1 cellular context compared by ENCODE assay signal in genomic region chrX:40867352-40867751, GRCh38.
A peak's percentile ranks its signal among the peaks of the same experiment; 100 is the strongest.
TF ChIP-seq lines count a peak whose summit lies in the region.

No MANE protein-coding gene starts in this region.

TF ChIP-seq in HepG2, 621 proteins besides CTCF, POLR2A, EP300 and RAD21 (continued from another document and continues in another):
- TF ChIP-seq, protein P1, sequence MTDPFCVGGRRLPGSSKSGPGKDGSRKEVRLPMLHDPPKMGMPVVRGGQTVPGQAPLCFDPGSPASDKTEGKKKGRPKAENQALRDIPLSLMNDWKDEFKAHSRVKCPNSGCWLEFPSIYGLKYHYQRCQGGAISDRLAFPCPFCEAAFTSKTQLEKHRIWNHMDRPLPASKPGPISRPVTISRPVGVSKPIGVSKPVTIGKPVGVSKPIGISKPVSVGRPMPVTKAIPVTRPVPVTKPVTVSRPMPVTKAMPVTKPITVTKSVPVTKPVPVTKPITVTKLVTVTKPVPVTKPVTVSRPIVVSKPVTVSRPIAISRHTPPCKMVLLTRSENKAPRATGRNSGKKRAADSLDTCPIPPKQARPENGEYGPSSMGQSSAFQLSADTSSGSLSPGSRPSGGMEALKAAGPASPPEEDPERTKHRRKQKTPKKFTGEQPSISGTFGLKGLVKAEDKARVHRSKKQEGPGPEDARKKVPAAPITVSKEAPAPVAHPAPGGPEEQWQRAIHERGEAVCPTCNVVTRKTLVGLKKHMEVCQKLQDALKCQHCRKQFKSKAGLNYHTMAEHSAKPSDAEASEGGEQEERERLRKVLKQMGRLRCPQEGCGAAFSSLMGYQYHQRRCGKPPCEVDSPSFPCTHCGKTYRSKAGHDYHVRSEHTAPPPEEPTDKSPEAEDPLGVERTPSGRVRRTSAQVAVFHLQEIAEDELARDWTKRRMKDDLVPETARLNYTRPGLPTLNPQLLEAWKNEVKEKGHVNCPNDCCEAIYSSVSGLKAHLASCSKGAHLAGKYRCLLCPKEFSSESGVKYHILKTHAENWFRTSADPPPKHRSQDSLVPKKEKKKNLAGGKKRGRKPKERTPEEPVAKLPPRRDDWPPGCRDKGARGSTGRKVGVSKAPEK (CRISPR knock-in tag; IDR thresholded peaks at IDR 0.05; ENCODE audit: borderline replicate concordance): no peak
- TF ChIP-seq ESRRA (CRISPR knock-in tag; IDR thresholded peaks at IDR 0.05; ENCODE audit: low read depth) (peak; percentile 80), TGIF2 (CRISPR knock-in tag; IDR thresholded peaks at IDR 0.05) (no peak), FOSL1 (CRISPR knock-in tag; IDR thresholded peaks at IDR 0.05; ENCODE audit: borderline replicate concordance) (peak; percentile 55; the same call in 1 of the 2 replicates), ZNF143 (CRISPR knock-in tag; IDR thresholded peaks at IDR 0.05) (no peak), ZNF256 (CRISPR knock-in tag; conservative IDR thresholded peaks at IDR 0.05) (no peak), ERF (CRISPR knock-in tag; IDR thresholded peaks at IDR 0.05) (no peak), DZIP1 (CRISPR knock-in tag; IDR thresholded peaks at IDR 0.05) (no peak), DMAP1 (CRISPR knock-in tag; IDR thresholded peaks at IDR 0.05) (no peak), ZBTB38 (CRISPR knock-in tag; IDR thresholded peaks at IDR 0.05) (no peak), ZBTB3 (CRISPR knock-in tag; IDR thresholded peaks at IDR 0.05; ENCODE audit: borderline replicate concordance, low read depth) (no peak), FOSL2 (CRISPR knock-in tag; IDR thresholded peaks at IDR 0.05) (peak; percentile 93), RARA (CRISPR knock-in tag; IDR thresholded peaks at IDR 0.05) (peak; percentile 43), FOXP4 (CRISPR knock-in tag; IDR thresholded peaks at IDR 0.05) (no peak), PHF20 (CRISPR knock-in tag; IDR thresholded peaks at IDR 0.05) (no peak), MTA3 (CRISPR knock-in tag; IDR thresholded peaks at IDR 0.05) (no peak), DNMT3B (CRISPR knock-in tag; conservative IDR thresholded peaks at IDR 0.05) (no peak), TMF1 (CRISPR knock-in tag; IDR thresholded peaks at IDR 0.05; ENCODE audit: low read depth) (no peak), JUND (CRISPR knock-in tag; IDR thresholded peaks at IDR 0.05) (peak; percentile 53; the same call in 1 of the 2 replicates), KDM2A (CRISPR knock-in tag; IDR thresholded peaks at IDR 0.05; ENCODE audit: borderline replicate concordance, low read depth) (no peak), CCAR2 (optimal IDR thresholded peaks at IDR 0.05; ENCODE audit: low read depth, low read length) (no peak), ARID5B (CRISPR knock-in tag; IDR thresholded peaks at IDR 0.05) (peak; percentile 44; the same call in 1 of the 2 replicates), ZNF451 (CRISPR knock-in tag; IDR thresholded peaks at IDR 0.05) (no peak), ZKSCAN1 (IDR thresholded peaks at IDR 0.05; ENCODE audit: low read length) (no peak), HNF4G (IDR thresholded peaks at IDR 0.05; ENCODE audit: borderline replicate concordance, low read depth, low read length) (no peak), HNF4G (CRISPR knock-in tag; IDR thresholded peaks at IDR 0.05; ENCODE audit: borderline replicate concordance, low read depth) (no peak)
- TF ChIP-seq, protein P2, sequence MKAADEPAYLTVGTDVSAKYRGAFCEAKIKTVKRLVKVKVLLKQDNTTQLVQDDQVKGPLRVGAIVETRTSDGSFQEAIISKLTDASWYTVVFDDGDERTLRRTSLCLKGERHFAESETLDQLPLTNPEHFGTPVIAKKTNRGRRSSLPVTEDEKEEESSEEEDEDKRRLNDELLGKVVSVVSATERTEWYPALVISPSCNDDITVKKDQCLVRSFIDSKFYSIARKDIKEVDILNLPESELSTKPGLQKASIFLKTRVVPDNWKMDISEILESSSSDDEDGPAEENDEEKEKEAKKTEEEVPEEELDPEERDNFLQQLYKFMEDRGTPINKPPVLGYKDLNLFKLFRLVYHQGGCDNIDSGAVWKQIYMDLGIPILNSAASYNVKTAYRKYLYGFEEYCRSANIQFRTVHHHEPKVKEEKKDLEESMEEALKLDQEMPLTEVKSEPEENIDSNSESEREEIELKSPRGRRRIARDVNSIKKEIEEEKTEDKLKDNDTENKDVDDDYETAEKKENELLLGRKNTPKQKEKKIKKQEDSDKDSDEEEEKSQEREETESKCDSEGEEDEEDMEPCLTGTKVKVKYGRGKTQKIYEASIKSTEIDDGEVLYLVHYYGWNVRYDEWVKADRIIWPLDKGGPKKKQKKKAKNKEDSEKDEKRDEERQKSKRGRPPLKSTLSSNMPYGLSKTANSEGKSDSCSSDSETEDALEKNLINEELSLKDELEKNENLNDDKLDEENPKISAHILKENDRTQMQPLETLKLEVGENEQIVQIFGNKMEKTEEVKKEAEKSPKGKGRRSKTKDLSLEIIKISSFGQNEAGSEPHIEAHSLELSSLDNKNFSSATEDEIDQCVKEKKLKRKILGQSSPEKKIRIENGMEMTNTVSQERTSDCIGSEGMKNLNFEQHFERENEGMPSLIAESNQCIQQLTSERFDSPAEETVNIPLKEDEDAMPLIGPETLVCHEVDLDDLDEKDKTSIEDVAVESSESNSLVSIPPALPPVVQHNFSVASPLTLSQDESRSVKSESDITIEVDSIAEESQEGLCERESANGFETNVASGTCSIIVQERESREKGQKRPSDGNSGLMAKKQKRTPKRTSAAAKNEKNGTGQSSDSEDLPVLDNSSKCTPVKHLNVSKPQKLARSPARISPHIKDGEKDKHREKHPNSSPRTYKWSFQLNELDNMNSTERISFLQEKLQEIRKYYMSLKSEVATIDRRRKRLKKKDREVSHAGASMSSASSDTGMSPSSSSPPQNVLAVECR (CRISPR knock-in tag; IDR thresholded peaks at IDR 0.05; ENCODE audit: borderline replicate concordance): no peak
- TF ChIP-seq, protein P3, sequence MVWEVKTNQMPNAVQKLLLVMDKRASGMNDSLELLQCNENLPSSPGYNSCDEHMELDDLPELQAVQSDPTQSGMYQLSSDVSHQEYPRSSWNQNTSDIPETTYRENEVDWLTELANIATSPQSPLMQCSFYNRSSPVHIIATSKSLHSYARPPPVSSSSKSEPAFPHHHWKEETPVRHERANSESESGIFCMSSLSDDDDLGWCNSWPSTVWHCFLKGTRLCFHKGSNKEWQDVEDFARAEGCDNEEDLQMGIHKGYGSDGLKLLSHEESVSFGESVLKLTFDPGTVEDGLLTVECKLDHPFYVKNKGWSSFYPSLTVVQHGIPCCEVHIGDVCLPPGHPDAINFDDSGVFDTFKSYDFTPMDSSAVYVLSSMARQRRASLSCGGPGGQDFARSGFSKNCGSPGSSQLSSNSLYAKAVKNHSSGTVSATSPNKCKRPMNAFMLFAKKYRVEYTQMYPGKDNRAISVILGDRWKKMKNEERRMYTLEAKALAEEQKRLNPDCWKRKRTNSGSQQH (CRISPR knock-in tag; IDR thresholded peaks at IDR 0.05; ENCODE audit: low read depth): no peak
- TF ChIP-seq, protein P4, sequence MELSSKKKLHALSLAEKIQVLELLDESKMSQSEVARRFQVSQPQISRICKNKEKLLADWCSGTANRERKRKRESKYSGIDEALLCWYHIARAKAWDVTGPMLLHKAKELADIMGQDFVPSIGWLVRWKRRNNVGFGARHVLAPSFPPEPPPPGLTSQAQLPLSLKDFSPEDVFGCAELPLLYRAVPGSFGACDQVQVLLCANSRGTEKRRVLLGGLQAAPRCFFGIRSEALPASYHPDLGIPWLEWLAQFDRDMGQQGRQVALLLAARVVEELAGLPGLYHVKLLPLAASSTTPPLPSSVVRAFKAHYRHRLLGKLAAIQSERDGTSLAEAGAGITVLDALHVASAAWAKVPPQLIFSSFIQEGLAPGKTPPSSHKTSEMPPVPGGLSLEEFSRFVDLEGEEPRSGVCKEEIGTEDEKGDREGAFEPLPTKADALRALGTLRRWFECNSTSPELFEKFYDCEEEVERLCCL (CRISPR knock-in tag; IDR thresholded peaks at IDR 0.05; ENCODE audit: borderline replicate concordance): no peak
- TF ChIP-seq, protein P5, sequence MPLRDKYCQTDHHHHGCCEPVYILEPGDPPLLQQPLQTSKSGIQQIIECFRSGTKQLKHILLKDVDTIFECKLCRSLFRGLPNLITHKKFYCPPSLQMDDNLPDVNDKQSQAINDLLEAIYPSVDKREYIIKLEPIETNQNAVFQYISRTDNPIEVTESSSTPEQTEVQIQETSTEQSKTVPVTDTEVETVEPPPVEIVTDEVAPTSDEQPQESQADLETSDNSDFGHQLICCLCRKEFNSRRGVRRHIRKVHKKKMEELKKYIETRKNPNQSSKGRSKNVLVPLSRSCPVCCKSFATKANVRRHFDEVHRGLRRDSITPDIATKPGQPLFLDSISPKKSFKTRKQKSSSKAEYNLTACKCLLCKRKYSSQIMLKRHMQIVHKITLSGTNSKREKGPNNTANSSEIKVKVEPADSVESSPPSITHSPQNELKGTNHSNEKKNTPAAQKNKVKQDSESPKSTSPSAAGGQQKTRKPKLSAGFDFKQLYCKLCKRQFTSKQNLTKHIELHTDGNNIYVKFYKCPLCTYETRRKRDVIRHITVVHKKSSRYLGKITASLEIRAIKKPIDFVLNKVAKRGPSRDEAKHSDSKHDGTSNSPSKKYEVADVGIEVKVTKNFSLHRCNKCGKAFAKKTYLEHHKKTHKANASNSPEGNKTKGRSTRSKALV (CRISPR knock-in tag; IDR thresholded peaks at IDR 0.05): no peak
- TF ChIP-seq, protein P6, sequence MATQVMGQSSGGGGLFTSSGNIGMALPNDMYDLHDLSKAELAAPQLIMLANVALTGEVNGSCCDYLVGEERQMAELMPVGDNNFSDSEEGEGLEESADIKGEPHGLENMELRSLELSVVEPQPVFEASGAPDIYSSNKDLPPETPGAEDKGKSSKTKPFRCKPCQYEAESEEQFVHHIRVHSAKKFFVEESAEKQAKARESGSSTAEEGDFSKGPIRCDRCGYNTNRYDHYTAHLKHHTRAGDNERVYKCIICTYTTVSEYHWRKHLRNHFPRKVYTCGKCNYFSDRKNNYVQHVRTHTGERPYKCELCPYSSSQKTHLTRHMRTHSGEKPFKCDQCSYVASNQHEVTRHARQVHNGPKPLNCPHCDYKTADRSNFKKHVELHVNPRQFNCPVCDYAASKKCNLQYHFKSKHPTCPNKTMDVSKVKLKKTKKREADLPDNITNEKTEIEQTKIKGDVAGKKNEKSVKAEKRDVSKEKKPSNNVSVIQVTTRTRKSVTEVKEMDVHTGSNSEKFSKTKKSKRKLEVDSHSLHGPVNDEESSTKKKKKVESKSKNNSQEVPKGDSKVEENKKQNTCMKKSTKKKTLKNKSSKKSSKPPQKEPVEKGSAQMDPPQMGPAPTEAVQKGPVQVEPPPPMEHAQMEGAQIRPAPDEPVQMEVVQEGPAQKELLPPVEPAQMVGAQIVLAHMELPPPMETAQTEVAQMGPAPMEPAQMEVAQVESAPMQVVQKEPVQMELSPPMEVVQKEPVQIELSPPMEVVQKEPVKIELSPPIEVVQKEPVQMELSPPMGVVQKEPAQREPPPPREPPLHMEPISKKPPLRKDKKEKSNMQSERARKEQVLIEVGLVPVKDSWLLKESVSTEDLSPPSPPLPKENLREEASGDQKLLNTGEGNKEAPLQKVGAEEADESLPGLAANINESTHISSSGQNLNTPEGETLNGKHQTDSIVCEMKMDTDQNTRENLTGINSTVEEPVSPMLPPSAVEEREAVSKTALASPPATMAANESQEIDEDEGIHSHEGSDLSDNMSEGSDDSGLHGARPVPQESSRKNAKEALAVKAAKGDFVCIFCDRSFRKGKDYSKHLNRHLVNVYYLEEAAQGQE (IDR thresholded peaks at IDR 0.05; ENCODE audit: borderline replicate concordance in 1 of 2, low read depth in 1 of 2, low read length in 2 of 2): no peak
